ENCODE assay signal across 11 cellular contexts in genomic region chr18:62975785-62976184, GRCh38.
A peak's percentile ranks its signal among the peaks of the same experiment; 100 is the strongest.
DNase-seq lines count a peak whose midpoint lies in the region; ATAC-seq and TF ChIP-seq lines count a peak whose summit lies in the region.
"Had no signal": no experiment of that assay in that cellular context is flagged by ENCODE, and none has a peak within 500 bp of the region (broad histone marks: within the 10 kb centered on the region; RNA-seq: fewer than 3 reads in every experiment).

No MANE protein-coding gene starts in this region.

- whole genome bisulfite sequencing in spleen, 5 donors: 87 to 93% (median 91%) methylated on average over 2 of the region's 2 CpGs

- no peak for ATAC-seq in HG02642 (IDR thresholded peaks at IDR 0.05; ENCODE audit: poor library complexity, unreplicated experiment)
- ATAC-seq: GM23338 had no signal

- H3K27me3 Mint-ChIP-seq in CD8-positive, alpha-beta memory T cell: peaks cover 0 to 1% of the 10 kb centered on the region in 2 donors
- H3K27me3 Mint-ChIP-seq: IgD-negative memory B cell had no signal

- peak overlapping the region; percentile 90 for H3K27ac ChIP-seq in angular gyrus (ENCODE audit: low read depth, low read length)
- H3K27ac ChIP-seq in dorsolateral prefrontal cortex: peak overlapping the region in 57 of 59 donors; percentile 37 to 99 (median 93)
- H3K27ac ChIP-seq in spleen: no peak overlapping the region
- no peak overlapping the region for H3K27ac ChIP-seq in CD8-positive, alpha-beta memory T cell (ENCODE audit: low read depth, low read length)
- H3K27ac ChIP-seq: BLaER1 had no signal

- POLR2A ChIA-PET in CD8-positive, alpha-beta memory T cell (lab: Charles Lee): no interaction called here

- peak overlapping the region in 3 of 59 donors; percentile 9 to 11 (median 9) for H3K4me3 ChIP-seq in dorsolateral prefrontal cortex
- no peak overlapping the region for H3K4me3 ChIP-seq in spleen
- H3K4me3 ChIP-seq in CD8-positive, alpha-beta memory T cell (ENCODE audit: low read length): no peak overlapping the region
- H3K4me3 ChIP-seq: BLaER1, GM23338 had no signal

- DNase-seq in dorsolateral prefrontal cortex (no peak), spleen (peak; percentile 17), NOMO-1 (lab: John Stamatoyannopoulos, UW; ENCODE audit: unreplicated experiment in 2 of 2) (no peak)
- DNase-seq in CD8-positive, alpha-beta memory T cell: no peak
- DNase-seq: DMS 273 treated with DMSO at 0.1 percent for 48 hours, H7 had no signal

- no peak overlapping the region for H3K4me3 Mint-ChIP-seq in CD8-positive, alpha-beta memory T cell
- H3K4me3 Mint-ChIP-seq: GM23338, IgD-negative memory B cell had no signal

- no peak for TF ChIP-seq CTCF in dorsolateral prefrontal cortex (IDR thresholded peaks at IDR 0.05 in 54 of 56, conservative IDR thresholded peaks at IDR 0.05 in 2 of 56; ENCODE audit: low read depth in 1 of 56, partially characterized antibody in 56 of 56)
- TF ChIP-seq CTCF in spleen (IDR thresholded peaks at IDR 0.05 in 8 of 11, conservative IDR thresholded peaks at IDR 0.05 in 3 of 11): no peak

- H3K36me3 Mint-ChIP-seq in CD8-positive, alpha-beta memory T cell: peaks cover 4 to 53% (median 17%) of the 10 kb centered on the region in 3 donors

- peaks cover 0 to 70% (median 21%) of the 10 kb centered on the region in 6 donors for H3K36me3 ChIP-seq in spleen
- H3K36me3 ChIP-seq in CD8-positive, alpha-beta memory T cell (ENCODE audit: insufficient read depth, low read length): no peaks in the 10 kb centered on the region

- TF ChIP-seq POLR2A in spleen (IDR thresholded peaks at IDR 0.05): no peak

- CTCF ChIA-PET in CD8-positive, alpha-beta memory T cell (lab: Charles Lee): no interaction called here

- H3K4me1 ChIP-seq in spleen: peaks cover 0 to 31% (median 0%) of the 10 kb centered on the region in 6 donors
- no peaks in the 10 kb centered on the region for H3K4me1 ChIP-seq in CD8-positive, alpha-beta memory T cell (ENCODE audit: insufficient read depth, low read length)

- H3K4me1 Mint-ChIP-seq in CD8-positive, alpha-beta memory T cell: no peaks in the 10 kb centered on the region
- H3K4me1 Mint-ChIP-seq: IgD-negative memory B cell had no signal

- H3K27ac Mint-ChIP-seq in CD8-positive, alpha-beta memory T cell: no peak overlapping the region
- H3K27ac Mint-ChIP-seq: GM23338 had no signal

- H3K27me3 ChIP-seq in dorsolateral prefrontal cortex: no peaks in the 10 kb centered on the region
- no peaks in the 10 kb centered on the region for H3K27me3 ChIP-seq in spleen (replicated peaks in 1 of 7)
- no peaks in the 10 kb centered on the region for H3K27me3 ChIP-seq in CD8-positive, alpha-beta memory T cell (ENCODE audit: insufficient read depth, low read length, poor library complexity, severe bottlenecking)
- H3K27me3 ChIP-seq: BLaER1 had no signal

- intact Hi-C loops in dorsolateral prefrontal cortex (cut with DNase I) (loop anchor here in 1 of 2 donors (5.0 kb wide), 2 partner anchors 53 to 73 kb away; no protein-coding TSS in a partner anchor), spleen (cut with DNase I; ENCODE audit: low total_unique reads) (no loop called here)

- no peaks in the 10 kb centered on the region for H3K9me3 Mint-ChIP-seq in CD8-positive, alpha-beta memory T cell
- H3K9me3 Mint-ChIP-seq: GM23338, IgD-negative memory B cell had no signal

- no peaks in the 10 kb centered on the region for H3K9me3 ChIP-seq in spleen
- H3K9me3 ChIP-seq in CD8-positive, alpha-beta memory T cell (ENCODE audit: low read length): no peaks in the 10 kb centered on the region
- H3K9me3 ChIP-seq: BLaER1 had no signal

Comparison
In these comparisons a context has a peak if more than half of its experiments do, and no peak if none do; other contexts are left out.
1. H3K27ac ChIP-seq: peak in angular gyrus (single experiment) and dorsolateral prefrontal cortex (57 of 59); none in spleen (0 of 8) and CD8-positive, alpha-beta memory T cell (single experiment).